ENCODE assay signal across 1 cellular context in the genomic region with DNA sequence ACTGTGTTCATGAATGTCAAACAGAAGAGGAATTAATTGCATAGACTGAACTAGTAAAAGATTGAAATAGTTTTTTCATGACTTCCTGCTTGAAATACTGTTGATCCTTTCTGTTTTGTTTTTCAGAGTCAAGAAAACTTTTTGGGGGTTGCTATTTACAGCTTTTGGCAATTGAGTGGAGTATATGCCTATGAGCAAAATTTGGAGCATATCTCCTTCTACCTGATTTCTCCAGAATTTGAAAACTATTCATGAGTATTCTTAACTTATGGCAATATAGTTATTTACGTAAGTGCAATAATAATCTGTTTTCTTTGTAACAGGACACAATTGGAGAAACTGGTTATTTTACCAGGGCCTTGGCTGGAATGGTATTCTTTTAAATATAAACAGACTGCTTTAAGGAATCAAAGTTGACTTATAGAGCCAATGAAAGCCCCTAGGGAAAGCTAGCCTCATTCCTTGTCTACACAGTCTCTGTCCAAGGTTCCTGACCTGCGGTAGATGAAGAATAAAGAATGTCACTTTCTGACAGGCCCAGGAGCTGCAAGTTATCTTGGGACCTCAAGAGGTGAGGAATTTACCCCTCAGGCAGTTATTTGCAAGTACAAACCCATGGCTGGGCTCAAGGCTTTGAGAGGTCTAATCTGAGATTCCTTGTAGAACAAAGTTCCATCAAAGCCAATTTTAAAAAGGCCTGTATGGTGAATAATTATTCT.
TF ChIP-seq lines count a peak whose summit lies in the region.

No MANE protein-coding gene starts in this region.

TF ChIP-seq in K562, 482 proteins besides CTCF, POLR2A, EP300 and RAD21 (continued from another document):
- no peak for TF ChIP-seq TBL1XR1 (IDR thresholded peaks at IDR 0.05; ENCODE audit: low read length in 2 of 2)
- TF ChIP-seq SMAD2 (IDR thresholded peaks at IDR 0.05; ENCODE audit: low read depth, low read length) = no peak
- TF ChIP-seq, protein P1, sequence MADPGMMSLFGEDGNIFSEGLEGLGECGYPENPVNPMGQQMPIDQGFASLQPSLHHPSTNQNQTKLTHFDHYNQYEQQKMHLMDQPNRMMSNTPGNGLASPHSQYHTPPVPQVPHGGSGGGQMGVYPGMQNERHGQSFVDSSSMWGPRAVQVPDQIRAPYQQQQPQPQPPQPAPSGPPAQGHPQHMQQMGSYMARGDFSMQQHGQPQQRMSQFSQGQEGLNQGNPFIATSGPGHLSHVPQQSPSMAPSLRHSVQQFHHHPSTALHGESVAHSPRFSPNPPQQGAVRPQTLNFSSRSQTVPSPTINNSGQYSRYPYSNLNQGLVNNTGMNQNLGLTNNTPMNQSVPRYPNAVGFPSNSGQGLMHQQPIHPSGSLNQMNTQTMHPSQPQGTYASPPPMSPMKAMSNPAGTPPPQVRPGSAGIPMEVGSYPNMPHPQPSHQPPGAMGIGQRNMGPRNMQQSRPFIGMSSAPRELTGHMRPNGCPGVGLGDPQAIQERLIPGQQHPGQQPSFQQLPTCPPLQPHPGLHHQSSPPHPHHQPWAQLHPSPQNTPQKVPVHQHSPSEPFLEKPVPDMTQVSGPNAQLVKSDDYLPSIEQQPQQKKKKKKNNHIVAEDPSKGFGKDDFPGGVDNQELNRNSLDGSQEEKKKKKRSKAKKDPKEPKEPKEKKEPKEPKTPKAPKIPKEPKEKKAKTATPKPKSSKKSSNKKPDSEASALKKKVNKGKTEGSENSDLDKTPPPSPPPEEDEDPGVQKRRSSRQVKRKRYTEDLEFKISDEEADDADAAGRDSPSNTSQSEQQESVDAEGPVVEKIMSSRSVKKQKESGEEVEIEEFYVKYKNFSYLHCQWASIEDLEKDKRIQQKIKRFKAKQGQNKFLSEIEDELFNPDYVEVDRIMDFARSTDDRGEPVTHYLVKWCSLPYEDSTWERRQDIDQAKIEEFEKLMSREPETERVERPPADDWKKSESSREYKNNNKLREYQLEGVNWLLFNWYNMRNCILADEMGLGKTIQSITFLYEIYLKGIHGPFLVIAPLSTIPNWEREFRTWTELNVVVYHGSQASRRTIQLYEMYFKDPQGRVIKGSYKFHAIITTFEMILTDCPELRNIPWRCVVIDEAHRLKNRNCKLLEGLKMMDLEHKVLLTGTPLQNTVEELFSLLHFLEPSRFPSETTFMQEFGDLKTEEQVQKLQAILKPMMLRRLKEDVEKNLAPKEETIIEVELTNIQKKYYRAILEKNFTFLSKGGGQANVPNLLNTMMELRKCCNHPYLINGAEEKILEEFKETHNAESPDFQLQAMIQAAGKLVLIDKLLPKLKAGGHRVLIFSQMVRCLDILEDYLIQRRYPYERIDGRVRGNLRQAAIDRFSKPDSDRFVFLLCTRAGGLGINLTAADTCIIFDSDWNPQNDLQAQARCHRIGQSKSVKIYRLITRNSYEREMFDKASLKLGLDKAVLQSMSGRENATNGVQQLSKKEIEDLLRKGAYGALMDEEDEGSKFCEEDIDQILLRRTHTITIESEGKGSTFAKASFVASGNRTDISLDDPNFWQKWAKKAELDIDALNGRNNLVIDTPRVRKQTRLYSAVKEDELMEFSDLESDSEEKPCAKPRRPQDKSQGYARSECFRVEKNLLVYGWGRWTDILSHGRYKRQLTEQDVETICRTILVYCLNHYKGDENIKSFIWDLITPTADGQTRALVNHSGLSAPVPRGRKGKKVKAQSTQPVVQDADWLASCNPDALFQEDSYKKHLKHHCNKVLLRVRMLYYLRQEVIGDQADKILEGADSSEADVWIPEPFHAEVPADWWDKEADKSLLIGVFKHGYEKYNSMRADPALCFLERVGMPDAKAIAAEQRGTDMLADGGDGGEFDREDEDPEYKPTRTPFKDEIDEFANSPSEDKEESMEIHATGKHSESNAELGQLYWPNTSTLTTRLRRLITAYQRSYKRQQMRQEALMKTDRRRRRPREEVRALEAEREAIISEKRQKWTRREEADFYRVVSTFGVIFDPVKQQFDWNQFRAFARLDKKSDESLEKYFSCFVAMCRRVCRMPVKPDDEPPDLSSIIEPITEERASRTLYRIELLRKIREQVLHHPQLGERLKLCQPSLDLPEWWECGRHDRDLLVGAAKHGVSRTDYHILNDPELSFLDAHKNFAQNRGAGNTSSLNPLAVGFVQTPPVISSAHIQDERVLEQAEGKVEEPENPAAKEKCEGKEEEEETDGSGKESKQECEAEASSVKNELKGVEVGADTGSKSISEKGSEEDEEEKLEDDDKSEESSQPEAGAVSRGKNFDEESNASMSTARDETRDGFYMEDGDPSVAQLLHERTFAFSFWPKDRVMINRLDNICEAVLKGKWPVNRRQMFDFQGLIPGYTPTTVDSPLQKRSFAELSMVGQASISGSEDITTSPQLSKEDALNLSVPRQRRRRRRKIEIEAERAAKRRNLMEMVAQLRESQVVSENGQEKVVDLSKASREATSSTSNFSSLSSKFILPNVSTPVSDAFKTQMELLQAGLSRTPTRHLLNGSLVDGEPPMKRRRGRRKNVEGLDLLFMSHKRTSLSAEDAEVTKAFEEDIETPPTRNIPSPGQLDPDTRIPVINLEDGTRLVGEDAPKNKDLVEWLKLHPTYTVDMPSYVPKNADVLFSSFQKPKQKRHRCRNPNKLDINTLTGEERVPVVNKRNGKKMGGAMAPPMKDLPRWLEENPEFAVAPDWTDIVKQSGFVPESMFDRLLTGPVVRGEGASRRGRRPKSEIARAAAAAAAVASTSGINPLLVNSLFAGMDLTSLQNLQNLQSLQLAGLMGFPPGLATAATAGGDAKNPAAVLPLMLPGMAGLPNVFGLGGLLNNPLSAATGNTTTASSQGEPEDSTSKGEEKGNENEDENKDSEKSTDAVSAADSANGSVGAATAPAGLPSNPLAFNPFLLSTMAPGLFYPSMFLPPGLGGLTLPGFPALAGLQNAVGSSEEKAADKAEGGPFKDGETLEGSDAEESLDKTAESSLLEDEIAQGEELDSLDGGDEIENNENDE (IDR thresholded peaks at IDR 0.05; ENCODE audit: low read depth, low read length) = no peak
- TF ChIP-seq FOXK1 (CRISPR knock-in tag; IDR thresholded peaks at IDR 0.05; ENCODE audit: borderline replicate concordance) = no peak
- TF ChIP-seq CBX3 (IDR thresholded peaks at IDR 0.05; ENCODE audit: borderline replicate concordance in 1 of 2, low read length in 2 of 2) = peak in 1 of 2 experiments; percentile 95; a peak in 2 of 3 replicates
- TF ChIP-seq, protein P2, sequence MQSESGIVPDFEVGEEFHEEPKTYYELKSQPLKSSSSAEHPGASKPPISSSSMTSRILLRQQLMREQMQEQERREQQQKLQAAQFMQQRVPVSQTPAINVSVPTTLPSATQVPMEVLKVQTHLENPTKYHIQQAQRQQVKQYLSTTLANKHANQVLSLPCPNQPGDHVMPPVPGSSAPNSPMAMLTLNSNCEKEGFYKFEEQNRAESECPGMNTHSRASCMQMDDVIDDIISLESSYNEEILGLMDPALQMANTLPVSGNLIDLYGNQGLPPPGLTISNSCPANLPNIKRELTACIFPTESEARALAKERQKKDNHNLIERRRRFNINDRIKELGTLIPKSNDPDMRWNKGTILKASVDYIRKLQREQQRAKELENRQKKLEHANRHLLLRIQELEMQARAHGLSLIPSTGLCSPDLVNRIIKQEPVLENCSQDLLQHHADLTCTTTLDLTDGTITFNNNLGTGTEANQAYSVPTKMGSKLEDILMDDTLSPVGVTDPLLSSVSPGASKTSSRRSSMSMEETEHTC (IDR thresholded peaks at IDR 0.05) = no peak
- TF ChIP-seq, protein P3, sequence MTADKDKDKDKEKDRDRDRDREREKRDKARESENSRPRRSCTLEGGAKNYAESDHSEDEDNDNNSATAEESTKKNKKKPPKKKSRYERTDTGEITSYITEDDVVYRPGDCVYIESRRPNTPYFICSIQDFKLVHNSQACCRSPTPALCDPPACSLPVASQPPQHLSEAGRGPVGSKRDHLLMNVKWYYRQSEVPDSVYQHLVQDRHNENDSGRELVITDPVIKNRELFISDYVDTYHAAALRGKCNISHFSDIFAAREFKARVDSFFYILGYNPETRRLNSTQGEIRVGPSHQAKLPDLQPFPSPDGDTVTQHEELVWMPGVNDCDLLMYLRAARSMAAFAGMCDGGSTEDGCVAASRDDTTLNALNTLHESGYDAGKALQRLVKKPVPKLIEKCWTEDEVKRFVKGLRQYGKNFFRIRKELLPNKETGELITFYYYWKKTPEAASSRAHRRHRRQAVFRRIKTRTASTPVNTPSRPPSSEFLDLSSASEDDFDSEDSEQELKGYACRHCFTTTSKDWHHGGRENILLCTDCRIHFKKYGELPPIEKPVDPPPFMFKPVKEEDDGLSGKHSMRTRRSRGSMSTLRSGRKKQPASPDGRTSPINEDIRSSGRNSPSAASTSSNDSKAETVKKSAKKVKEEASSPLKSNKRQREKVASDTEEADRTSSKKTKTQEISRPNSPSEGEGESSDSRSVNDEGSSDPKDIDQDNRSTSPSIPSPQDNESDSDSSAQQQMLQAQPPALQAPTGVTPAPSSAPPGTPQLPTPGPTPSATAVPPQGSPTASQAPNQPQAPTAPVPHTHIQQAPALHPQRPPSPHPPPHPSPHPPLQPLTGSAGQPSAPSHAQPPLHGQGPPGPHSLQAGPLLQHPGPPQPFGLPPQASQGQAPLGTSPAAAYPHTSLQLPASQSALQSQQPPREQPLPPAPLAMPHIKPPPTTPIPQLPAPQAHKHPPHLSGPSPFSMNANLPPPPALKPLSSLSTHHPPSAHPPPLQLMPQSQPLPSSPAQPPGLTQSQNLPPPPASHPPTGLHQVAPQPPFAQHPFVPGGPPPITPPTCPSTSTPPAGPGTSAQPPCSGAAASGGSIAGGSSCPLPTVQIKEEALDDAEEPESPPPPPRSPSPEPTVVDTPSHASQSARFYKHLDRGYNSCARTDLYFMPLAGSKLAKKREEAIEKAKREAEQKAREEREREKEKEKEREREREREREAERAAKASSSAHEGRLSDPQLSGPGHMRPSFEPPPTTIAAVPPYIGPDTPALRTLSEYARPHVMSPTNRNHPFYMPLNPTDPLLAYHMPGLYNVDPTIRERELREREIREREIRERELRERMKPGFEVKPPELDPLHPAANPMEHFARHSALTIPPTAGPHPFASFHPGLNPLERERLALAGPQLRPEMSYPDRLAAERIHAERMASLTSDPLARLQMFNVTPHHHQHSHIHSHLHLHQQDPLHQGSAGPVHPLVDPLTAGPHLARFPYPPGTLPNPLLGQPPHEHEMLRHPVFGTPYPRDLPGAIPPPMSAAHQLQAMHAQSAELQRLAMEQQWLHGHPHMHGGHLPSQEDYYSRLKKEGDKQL (CRISPR knock-in tag; IDR thresholded peaks at IDR 0.05; ENCODE audit: borderline replicate concordance) = no peak
- TF ChIP-seq, protein P4, sequence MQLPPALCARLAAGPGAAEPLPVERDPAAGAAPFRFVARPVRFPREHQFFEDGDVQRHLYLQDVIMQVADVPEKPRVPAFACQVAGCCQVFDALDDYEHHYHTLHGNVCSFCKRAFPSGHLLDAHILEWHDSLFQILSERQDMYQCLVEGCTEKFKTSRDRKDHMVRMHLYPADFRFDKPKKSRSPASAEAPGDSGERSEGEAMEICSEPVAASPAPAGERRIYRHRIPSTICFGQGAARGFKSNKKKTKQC (CRISPR knock-in tag; IDR thresholded peaks at IDR 0.05) = no peak
- no peak for TF ChIP-seq CHD4 (IDR thresholded peaks at IDR 0.05; ENCODE audit: insufficient read depth, insufficient replicate concordance, low read depth, low read length, poor library complexity, severe bottlenecking)
- no peak for TF ChIP-seq ZFX (CRISPR knock-in tag; IDR thresholded peaks at IDR 0.05)
- TF ChIP-seq MCM3 (IDR thresholded peaks at IDR 0.05) = no peak
- 0 out of 2 replicates have a peak, but pooled peaks have one; percentile 48 for TF ChIP-seq TRIM28 (IDR thresholded peaks at IDR 0.05)
- TF ChIP-seq TRIM24 (IDR thresholded peaks at IDR 0.05) = 0 out of 4 replicates have a peak, but pooled peaks have one; percentile 17 to 22
- no peak for TF ChIP-seq ZNF584 (CRISPR knock-in tag; IDR thresholded peaks at IDR 0.05; ENCODE audit: low read depth)
- no peak for TF ChIP-seq YBX1 (IDR thresholded peaks at IDR 0.05)
- no peak for TF ChIP-seq SMARCB1 (IDR thresholded peaks at IDR 0.05; ENCODE audit: insufficient read length, low read depth)
- 0 out of 2 replicates have a peak, but pooled peaks have one; percentile 20 for TF ChIP-seq CBX5 (IDR thresholded peaks at IDR 0.05; ENCODE audit: borderline replicate concordance, low read depth)
- TF ChIP-seq KLF1 (tag; IDR thresholded peaks at IDR 0.05) = no peak
- TF ChIP-seq, protein P5, sequence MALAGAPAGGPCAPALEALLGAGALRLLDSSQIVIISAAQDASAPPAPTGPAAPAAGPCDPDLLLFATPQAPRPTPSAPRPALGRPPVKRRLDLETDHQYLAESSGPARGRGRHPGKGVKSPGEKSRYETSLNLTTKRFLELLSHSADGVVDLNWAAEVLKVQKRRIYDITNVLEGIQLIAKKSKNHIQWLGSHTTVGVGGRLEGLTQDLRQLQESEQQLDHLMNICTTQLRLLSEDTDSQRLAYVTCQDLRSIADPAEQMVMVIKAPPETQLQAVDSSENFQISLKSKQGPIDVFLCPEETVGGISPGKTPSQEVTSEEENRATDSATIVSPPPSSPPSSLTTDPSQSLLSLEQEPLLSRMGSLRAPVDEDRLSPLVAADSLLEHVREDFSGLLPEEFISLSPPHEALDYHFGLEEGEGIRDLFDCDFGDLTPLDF (CRISPR knock-in tag; IDR thresholded peaks at IDR 0.05) = no peak
- TF ChIP-seq, protein P6, sequence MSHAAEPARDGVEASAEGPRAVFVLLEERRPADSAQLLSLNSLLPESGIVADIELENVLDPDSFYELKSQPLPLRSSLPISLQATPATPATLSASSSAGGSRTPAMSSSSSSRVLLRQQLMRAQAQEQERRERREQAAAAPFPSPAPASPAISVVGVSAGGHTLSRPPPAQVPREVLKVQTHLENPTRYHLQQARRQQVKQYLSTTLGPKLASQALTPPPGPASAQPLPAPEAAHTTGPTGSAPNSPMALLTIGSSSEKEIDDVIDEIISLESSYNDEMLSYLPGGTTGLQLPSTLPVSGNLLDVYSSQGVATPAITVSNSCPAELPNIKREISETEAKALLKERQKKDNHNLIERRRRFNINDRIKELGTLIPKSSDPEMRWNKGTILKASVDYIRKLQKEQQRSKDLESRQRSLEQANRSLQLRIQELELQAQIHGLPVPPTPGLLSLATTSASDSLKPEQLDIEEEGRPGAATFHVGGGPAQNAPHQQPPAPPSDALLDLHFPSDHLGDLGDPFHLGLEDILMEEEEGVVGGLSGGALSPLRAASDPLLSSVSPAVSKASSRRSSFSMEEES (CRISPR knock-in tag; IDR thresholded peaks at IDR 0.05) = no peak
- TF ChIP-seq ZNF24 (IDR thresholded peaks at IDR 0.05) = no peak
TF ChIP-seq in K562: peak in this region for 5.
